ENCODE assay signal across 1 cellular context in the genomic region with DNA sequence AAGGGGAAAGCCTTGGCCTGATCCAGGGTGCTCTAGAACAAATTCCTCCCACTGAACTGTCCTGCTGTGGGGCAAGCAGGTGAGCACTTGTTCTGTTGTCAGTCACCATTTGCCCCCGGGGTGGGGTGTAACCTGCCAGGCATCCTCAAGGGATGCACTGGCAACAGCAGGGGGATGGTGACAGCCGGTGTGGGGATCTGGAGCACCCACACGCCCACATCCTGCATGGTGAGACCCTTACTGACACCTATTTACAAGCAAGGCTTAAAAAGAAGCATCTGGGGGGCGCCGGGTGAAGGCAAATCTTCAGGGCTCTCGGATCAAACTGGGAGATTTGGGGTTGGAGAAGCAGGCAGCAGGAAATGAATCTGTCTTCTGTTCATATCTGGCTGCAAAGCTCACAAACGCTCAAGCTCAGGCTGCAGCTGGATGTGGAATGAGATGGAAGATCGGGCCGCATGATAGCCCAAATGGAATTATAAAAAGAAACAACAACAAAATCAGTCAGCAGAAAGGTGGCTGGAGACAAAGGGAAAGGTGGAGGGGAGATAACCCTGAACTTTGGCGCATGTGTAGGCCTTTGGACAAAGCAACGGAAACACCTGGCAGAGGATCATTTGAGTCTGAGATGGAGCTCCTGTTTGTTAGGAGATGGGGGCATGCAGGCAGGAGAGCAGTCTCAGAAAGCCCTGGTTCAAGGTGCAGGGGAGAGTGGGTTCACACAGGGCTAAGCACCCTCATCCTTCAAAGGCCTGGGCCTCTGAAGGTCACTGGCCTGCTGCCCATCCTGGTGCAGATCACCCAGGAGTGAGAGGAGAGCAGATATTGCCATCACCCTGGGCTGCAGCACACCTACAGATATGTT.
A peak's percentile ranks its signal among the peaks of the same experiment; 100 is the strongest.
TF ChIP-seq lines count a peak whose summit lies in the region.

No MANE protein-coding gene starts in this region.

TF ChIP-seq in HepG2, 621 proteins besides CTCF, POLR2A, EP300 and RAD21:
- TF ChIP-seq MYC (CRISPR knock-in tag; IDR thresholded peaks at IDR 0.05; ENCODE audit: borderline replicate concordance) = 0 out of 2 replicates have a peak, but pooled peaks have one; percentile 22
- TF ChIP-seq ZNF274 (CRISPR knock-in tag; IDR thresholded peaks at IDR 0.05) = no peak
- TF ChIP-seq POGZ (CRISPR knock-in tag; IDR thresholded peaks at IDR 0.05) = no peak
- TF ChIP-seq, protein P1, sequence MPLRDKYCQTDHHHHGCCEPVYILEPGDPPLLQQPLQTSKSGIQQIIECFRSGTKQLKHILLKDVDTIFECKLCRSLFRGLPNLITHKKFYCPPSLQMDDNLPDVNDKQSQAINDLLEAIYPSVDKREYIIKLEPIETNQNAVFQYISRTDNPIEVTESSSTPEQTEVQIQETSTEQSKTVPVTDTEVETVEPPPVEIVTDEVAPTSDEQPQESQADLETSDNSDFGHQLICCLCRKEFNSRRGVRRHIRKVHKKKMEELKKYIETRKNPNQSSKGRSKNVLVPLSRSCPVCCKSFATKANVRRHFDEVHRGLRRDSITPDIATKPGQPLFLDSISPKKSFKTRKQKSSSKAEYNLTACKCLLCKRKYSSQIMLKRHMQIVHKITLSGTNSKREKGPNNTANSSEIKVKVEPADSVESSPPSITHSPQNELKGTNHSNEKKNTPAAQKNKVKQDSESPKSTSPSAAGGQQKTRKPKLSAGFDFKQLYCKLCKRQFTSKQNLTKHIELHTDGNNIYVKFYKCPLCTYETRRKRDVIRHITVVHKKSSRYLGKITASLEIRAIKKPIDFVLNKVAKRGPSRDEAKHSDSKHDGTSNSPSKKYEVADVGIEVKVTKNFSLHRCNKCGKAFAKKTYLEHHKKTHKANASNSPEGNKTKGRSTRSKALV (CRISPR knock-in tag; IDR thresholded peaks at IDR 0.05) = 0 out of 2 replicates have a peak, but pooled peaks have one; percentile 40
- no peak for TF ChIP-seq ZNF263 (CRISPR knock-in tag; IDR thresholded peaks at IDR 0.05)
- TF ChIP-seq HNF4A (CRISPR knock-in tag; IDR thresholded peaks at IDR 0.05) = peak; percentile 49
- no peak for TF ChIP-seq ZNF605 (CRISPR knock-in tag; IDR thresholded peaks at IDR 0.05)
- TF ChIP-seq SALL1 (CRISPR knock-in tag; IDR thresholded peaks at IDR 0.05) = peak; percentile 37; the same call in 1 of the 2 replicates
- TF ChIP-seq, protein P2, sequence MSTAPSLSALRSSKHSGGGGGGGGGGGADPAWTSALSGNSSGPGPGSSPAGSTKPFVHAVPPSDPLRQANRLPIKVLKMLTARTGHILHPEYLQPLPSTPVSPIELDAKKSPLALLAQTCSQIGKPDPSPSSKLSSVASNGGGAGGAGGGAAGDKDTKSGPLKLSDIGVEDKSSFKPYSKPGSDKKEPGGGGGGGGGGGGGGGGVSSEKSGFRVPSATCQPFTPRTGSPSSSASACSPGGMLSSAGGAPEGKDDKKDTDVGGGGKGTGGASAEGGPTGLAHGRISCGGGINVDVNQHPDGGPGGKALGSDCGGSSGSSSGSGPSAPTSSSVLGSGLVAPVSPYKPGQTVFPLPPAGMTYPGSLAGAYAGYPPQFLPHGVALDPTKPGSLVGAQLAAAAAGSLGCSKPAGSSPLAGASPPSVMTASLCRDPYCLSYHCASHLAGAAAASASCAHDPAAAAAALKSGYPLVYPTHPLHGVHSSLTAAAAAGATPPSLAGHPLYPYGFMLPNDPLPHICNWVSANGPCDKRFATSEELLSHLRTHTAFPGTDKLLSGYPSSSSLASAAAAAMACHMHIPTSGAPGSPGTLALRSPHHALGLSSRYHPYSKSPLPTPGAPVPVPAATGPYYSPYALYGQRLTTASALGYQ (CRISPR knock-in tag; IDR thresholded peaks at IDR 0.05) = no peak
- 0 out of 2 replicates have a peak, but pooled peaks have one; percentile 41 for TF ChIP-seq RXRA (CRISPR knock-in tag; IDR thresholded peaks at IDR 0.05)
- TF ChIP-seq, protein P3, sequence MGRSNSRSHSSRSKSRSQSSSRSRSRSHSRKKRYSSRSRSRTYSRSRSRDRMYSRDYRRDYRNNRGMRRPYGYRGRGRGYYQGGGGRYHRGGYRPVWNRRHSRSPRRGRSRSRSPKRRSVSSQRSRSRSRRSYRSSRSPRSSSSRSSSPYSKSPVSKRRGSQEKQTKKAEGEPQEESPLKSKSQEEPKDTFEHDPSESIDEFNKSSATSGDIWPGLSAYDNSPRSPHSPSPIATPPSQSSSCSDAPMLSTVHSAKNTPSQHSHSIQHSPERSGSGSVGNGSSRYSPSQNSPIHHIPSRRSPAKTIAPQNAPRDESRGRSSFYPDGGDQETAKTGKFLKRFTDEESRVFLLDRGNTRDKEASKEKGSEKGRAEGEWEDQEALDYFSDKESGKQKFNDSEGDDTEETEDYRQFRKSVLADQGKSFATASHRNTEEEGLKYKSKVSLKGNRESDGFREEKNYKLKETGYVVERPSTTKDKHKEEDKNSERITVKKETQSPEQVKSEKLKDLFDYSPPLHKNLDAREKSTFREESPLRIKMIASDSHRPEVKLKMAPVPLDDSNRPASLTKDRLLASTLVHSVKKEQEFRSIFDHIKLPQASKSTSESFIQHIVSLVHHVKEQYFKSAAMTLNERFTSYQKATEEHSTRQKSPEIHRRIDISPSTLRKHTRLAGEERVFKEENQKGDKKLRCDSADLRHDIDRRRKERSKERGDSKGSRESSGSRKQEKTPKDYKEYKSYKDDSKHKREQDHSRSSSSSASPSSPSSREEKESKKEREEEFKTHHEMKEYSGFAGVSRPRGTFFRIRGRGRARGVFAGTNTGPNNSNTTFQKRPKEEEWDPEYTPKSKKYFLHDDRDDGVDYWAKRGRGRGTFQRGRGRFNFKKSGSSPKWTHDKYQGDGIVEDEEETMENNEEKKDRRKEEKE (IDR thresholded peaks at IDR 0.05) = no peak
- no peak for TF ChIP-seq ZNF549 (CRISPR knock-in tag; IDR thresholded peaks at IDR 0.05)
- 0 out of 2 replicates have a peak, but pooled peaks have one; percentile 27 for TF ChIP-seq YEATS4 (CRISPR knock-in tag; IDR thresholded peaks at IDR 0.05; ENCODE audit: borderline replicate concordance)
- TF ChIP-seq REL (CRISPR knock-in tag; conservative IDR thresholded peaks at IDR 0.05) = no peak
- peak; percentile 18; the same call in 1 of the 2 replicates for TF ChIP-seq SOX5 (CRISPR knock-in tag; IDR thresholded peaks at IDR 0.05; ENCODE audit: borderline replicate concordance)
- TF ChIP-seq, protein P4, sequence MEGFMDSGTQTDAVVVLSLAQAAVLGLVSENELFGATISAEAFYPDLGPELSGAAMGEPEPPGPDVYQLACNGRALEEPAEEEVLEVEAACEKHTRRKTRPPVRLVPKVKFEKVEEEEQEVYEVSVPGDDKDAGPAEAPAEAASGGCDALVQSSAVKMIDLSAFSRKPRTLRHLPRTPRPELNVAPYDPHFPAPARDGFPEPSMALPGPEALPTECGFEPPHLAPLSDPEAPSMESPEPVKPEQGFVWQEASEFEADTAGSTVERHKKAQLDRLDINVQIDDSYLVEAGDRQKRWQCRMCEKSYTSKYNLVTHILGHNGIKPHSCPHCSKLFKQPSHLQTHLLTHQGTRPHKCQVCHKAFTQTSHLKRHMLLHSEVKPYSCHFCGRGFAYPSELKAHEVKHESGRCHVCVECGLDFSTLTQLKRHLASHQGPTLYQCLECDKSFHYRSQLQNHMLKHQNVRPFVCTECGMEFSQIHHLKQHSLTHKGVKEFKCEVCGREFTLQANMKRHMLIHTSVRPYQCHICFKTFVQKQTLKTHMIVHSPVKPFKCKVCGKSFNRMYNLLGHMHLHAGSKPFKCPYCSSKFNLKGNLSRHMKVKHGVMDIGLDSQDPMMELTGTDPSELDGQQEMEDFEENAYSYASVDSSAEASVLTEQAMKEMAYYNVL (CRISPR knock-in tag; IDR thresholded peaks at IDR 0.05; ENCODE audit: borderline replicate concordance) = 0 out of 2 replicates have a peak, but pooled peaks have one; percentile 26
- TF ChIP-seq, protein P5, sequence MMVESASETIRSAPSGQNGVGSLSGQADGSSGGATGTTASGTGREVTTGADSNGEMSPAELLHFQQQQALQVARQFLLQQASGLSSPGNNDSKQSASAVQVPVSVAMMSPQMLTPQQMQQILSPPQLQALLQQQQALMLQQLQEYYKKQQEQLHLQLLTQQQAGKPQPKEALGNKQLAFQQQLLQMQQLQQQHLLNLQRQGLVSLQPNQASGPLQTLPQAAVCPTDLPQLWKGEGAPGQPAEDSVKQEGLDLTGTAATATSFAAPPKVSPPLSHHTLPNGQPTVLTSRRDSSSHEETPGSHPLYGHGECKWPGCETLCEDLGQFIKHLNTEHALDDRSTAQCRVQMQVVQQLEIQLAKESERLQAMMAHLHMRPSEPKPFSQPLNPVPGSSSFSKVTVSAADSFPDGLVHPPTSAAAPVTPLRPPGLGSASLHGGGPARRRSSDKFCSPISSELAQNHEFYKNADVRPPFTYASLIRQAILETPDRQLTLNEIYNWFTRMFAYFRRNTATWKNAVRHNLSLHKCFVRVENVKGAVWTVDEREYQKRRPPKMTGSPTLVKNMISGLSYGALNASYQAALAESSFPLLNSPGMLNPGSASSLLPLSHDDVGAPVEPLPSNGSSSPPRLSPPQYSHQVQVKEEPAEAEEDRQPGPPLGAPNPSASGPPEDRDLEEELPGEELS (CRISPR knock-in tag; IDR thresholded peaks at IDR 0.05) = no peak
- TF ChIP-seq RXRB (CRISPR knock-in tag; IDR thresholded peaks at IDR 0.05; ENCODE audit: borderline replicate concordance) = 0 out of 2 replicates have a peak, but pooled peaks have one; percentile 25
- no peak for TF ChIP-seq KAT2B (IDR thresholded peaks at IDR 0.05; ENCODE audit: borderline replicate concordance, low read depth, low read length)
- TF ChIP-seq, protein P6, sequence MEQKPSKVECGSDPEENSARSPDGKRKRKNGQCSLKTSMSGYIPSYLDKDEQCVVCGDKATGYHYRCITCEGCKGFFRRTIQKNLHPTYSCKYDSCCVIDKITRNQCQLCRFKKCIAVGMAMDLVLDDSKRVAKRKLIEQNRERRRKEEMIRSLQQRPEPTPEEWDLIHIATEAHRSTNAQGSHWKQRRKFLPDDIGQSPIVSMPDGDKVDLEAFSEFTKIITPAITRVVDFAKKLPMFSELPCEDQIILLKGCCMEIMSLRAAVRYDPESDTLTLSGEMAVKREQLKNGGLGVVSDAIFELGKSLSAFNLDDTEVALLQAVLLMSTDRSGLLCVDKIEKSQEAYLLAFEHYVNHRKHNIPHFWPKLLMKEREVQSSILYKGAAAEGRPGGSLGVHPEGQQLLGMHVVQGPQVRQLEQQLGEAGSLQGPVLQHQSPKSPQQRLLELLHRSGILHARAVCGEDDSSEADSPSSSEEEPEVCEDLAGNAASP (CRISPR knock-in tag; IDR thresholded peaks at IDR 0.05; ENCODE audit: borderline replicate concordance) = peak; percentile 66; the same call in 1 of the 2 replicates
- TF ChIP-seq HNF4G (IDR thresholded peaks at IDR 0.05; ENCODE audit: borderline replicate concordance, low read depth, low read length) = 0 out of 2 replicates have a peak, but pooled peaks have one; percentile 8
- no peak for TF ChIP-seq HNF4G (CRISPR knock-in tag; IDR thresholded peaks at IDR 0.05; ENCODE audit: borderline replicate concordance, low read depth)
- TF ChIP-seq SOX13 (IDR thresholded peaks at IDR 0.05) = no peak
- 0 out of 4 replicates have a peak, but pooled peaks of 1 of the 2 experiments have one; percentile 17 for TF ChIP-seq SOX13 (CRISPR knock-in tag; conservative IDR thresholded peaks at IDR 0.05 in 1 of 2, IDR thresholded peaks at IDR 0.05 in 1 of 2)
